In genomic region chr21:41611966-41612606, GRCh38 we compare ENCODE assay signal across 8 cellular contexts.
DNase-seq lines count a peak whose midpoint lies in the region; ATAC-seq and TF ChIP-seq lines count a peak whose summit lies in the region.

No MANE protein-coding gene starts in this region.

- peak overlapping the region in 19 of 21 experiments; percentile 35 to 88 (median 72) for H3K27ac ChIP-seq in skin epidermis

- CTCF ChIA-PET in HEK293T (lab: Yijun Ruan, JAX), result interaction anchor here (0.6 to 3.5 kb wide), 22 partner anchors 11 to 508 kb away, joined by 3 to 35 read pairs (median 4); no protein-coding TSS in a partner anchor

- peak; percentile 76 for ATAC-seq in esophagus mucosa
- ATAC-seq in GM21360 (IDR thresholded peaks at IDR 0.05; ENCODE audit: unreplicated experiment), result no peak
- ATAC-seq in HG03378 (IDR thresholded peaks at IDR 0.05; ENCODE audit: unreplicated experiment), result no peak
- no peak for ATAC-seq in GM18519 (IDR thresholded peaks at IDR 0.05; ENCODE audit: low FRiP score, unreplicated experiment)

- POLR2A ChIA-PET in HEK293T (lab: Yijun Ruan, JAX), result interaction anchor here (1.2 kb wide), 1 partner anchor 156 kb away, joined by 6 read pairs; no protein-coding TSS in a partner anchor

- peak; percentile 46 for DNase-seq in H4 (ENCODE audit: low spot score)
- DNase-seq in NCI-H526 treated with DMSO at 0.1 percent for 48 hours (lab: John Stamatoyannopoulos, UW), result peak; percentile 51
- DNase-seq in HEK293T (ENCODE audit: extremely low spot score), result no peak

- no peak overlapping the region for H3K4me3 ChIP-seq in skin epidermis

TF ChIP-seq in HEK293T, 16 proteins besides CTCF, POLR2A, EP300 and RAD21:
- TF ChIP-seq CTBP1 (IDR thresholded peaks at IDR 0.05; ENCODE audit: borderline replicate concordance), result no peak
- no peak for TF ChIP-seq FOXK2 (IDR thresholded peaks at IDR 0.05)
- TF ChIP-seq BHLHE40 (IDR thresholded peaks at IDR 0.05; ENCODE audit: borderline replicate concordance), result no peak
- no peak for TF ChIP-seq ELF4 (IDR thresholded peaks at IDR 0.05)
TF ChIP-seq in HEK293T: peak in this region for 0.
